ENCODE assay signal across 13 cellular contexts in genomic region chr15:78453447-78453846, GRCh38. TPM values are rescaled to one million over a fixed set of nuclear protein-coding genes. Genes with fewer than 3 reads are reported as not detected.
DNase-seq lines count a peak whose midpoint lies in the region; ATAC-seq and TF ChIP-seq lines count a peak whose summit lies in the region.
"Had no signal": no experiment of that assay in that cellular context is flagged by ENCODE, and none has a peak within 500 bp of the region (broad histone marks: within the 10 kb centered on the region; RNA-seq: fewer than 3 reads in every experiment).

No MANE protein-coding gene starts in this region.

- no peak for TF ChIP-seq EP300 in upper lobe of left lung (IDR thresholded peaks at IDR 0.05)

- H3K9me2 ChIP-seq in OCI-LY7 (ENCODE audit: insufficient read depth, low read length): no peaks in the 10 kb centered on the region

- H3K27me3 Mint-ChIP-seq in activated naive CD8-positive, alpha-beta T cell: no peaks in the 10 kb centered on the region
- no peaks in the 10 kb centered on the region for H3K27me3 Mint-ChIP-seq in activated naive CD8-positive, alpha-beta T cell treated with anti-CD3 and anti-CD28 coated beads for 36 hours
- H3K27me3 Mint-ChIP-seq in dendritic cell treated with granulocyte-macrophage colony-stimulating factor and Interleukin-4, amounts not matched to agents 40 ng/mL and 50 ng/mL, for 4 days: no peaks in the 10 kb centered on the region
- H3K27me3 Mint-ChIP-seq in neural progenitor cell (ENCODE audit: insufficient read depth, low read depth): no peaks in the 10 kb centered on the region

- H3F3A ChIP-seq in neural progenitor cell (ENCODE audit: low read depth): no peaks in the 10 kb centered on the region

- no TSS peak for BruUV-seq in OCI-LY7 (replicated peaks; lab: Mats Ljungman, UMichigan)

- peaks cover 36% of the 10 kb centered on the region for H3K4me1 ChIP-seq in OCI-LY7 (ENCODE audit: insufficient read depth, low read length, poor library complexity, severe bottlenecking)
- peaks cover 62 to 82% (median 63%) of the 10 kb centered on the region in 4 donors for H3K4me1 ChIP-seq in upper lobe of left lung
- no peaks in the 10 kb centered on the region for H3K4me1 ChIP-seq in neural progenitor cell

- peak overlapping the region; percentile 18; the same call in 1 of the 2 replicates for H3K4me2 ChIP-seq in OCI-LY7 (ENCODE audit: low read length)
- H3K4me2 ChIP-seq in neural progenitor cell: no peak overlapping the region

- WGBS in upper lobe of left lung, 2 donors: 36 to 40% methylated on average over 2 of the region's 2 CpGs

- TF ChIP-seq CTCF in OCI-LY7 (conservative IDR thresholded peaks at IDR 0.05; ENCODE audit: low read length) (no peak), upper lobe of left lung (IDR thresholded peaks at IDR 0.05) (no peak), neural progenitor cell (IDR thresholded peaks at IDR 0.05) (no peak)

- peaks cover 100% of the 10 kb centered on the region for H3K79me2 ChIP-seq in OCI-LY7 (ENCODE audit: insufficient read depth, low read depth, low read length)
- H3K79me2 ChIP-seq in neural progenitor cell (ENCODE audit: low read depth): peaks cover 100% of the 10 kb centered on the region

- no peaks in the 10 kb centered on the region for H3K9me3 Mint-ChIP-seq in activated naive CD8-positive, alpha-beta T cell (ENCODE audit: low read depth)
- H3K9me3 Mint-ChIP-seq in activated naive CD8-positive, alpha-beta T cell treated with anti-CD3 and anti-CD28 coated beads for 36 hours: no peaks in the 10 kb centered on the region
- no peaks in the 10 kb centered on the region for H3K9me3 Mint-ChIP-seq in dendritic cell treated with granulocyte-macrophage colony-stimulating factor and Interleukin-4, amounts not matched to agents 40 ng/mL and 50 ng/mL, for 4 days
- H3K9me3 Mint-ChIP-seq in neural progenitor cell: no peaks in the 10 kb centered on the region

- ATAC-seq in upper lobe of left lung (ENCODE audit: low FRiP score in 2 of 2): peak; percentile 38 to 66
- no peak for ATAC-seq in GM21619 (IDR thresholded peaks at IDR 0.05; ENCODE audit: unreplicated experiment)
- ATAC-seq: left lung had no signal

- DNase-seq in activated naive CD8-positive, alpha-beta T cell treated with anti-CD3 and anti-CD28 coated beads for 36 hours: no peak
- DNase-seq in OCI-LY7 (ENCODE audit: low spot score): peak; percentile 14
- DNase-seq in upper lobe of left lung: peak in 1 of 2 donors; percentile 27
- DNase-seq in NCI-H2171 (lab: John Stamatoyannopoulos, UW): no peak
- no peak for DNase-seq in neural progenitor cell (ENCODE audit: low spot score)
- DNase-seq: DMS79 treated with DMSO at 0.1 percent for 48 hours, glutamatergic neuron, left lung, NCI-H1092 treated with DMSO at 0.1 percent for 48 hours, NCI-H524 had no signal

- H3K27me3 ChIP-seq in upper lobe of left lung (no peaks in the 10 kb centered on the region), neural progenitor cell (no peaks in the 10 kb centered on the region)
- H3K27me3 ChIP-seq: left lung had no signal

- no peak overlapping the region for H3K4me3 Mint-ChIP-seq in activated naive CD8-positive, alpha-beta T cell
- H3K4me3 Mint-ChIP-seq in activated naive CD8-positive, alpha-beta T cell treated with anti-CD3 and anti-CD28 coated beads for 36 hours: no peak overlapping the region
- H3K4me3 Mint-ChIP-seq in dendritic cell treated with granulocyte-macrophage colony-stimulating factor and Interleukin-4, amounts not matched to agents 40 ng/mL and 50 ng/mL, for 4 days: peak overlapping the region; percentile 67
- H3K4me3 Mint-ChIP-seq in neural progenitor cell: no peak overlapping the region

- POLR2A ChIA-PET in OCI-LY7 (lab: Charles Lee): interaction anchor here (1.4 to 1.5 kb wide), 2 partner anchors 8 to 11 kb away, joined by 4 to 5 read pairs; no protein-coding TSS in a partner anchor

- H4K20me1 ChIP-seq in OCI-LY7 (ENCODE audit: insufficient read depth, low read length) (peaks cover 37% of the 10 kb centered on the region; the same call in 1 of the 2 replicates), neural progenitor cell (ENCODE audit: low read depth) (peaks cover 99% of the 10 kb centered on the region)

- H3K9me3 ChIP-seq in OCI-LY7 (ENCODE audit: low read length): no peaks in the 10 kb centered on the region
- H3K9me3 ChIP-seq in upper lobe of left lung: no peaks in the 10 kb centered on the region
- no peaks in the 10 kb centered on the region for H3K9me3 ChIP-seq in neural progenitor cell (ENCODE audit: low read depth)
- H3K9me3 ChIP-seq: left lung had no signal

- peaks cover 49% of the 10 kb centered on the region for H3K36me3 ChIP-seq in OCI-LY7 (ENCODE audit: insufficient read depth, low read length)
- H3K36me3 ChIP-seq in upper lobe of left lung: no peaks in the 10 kb centered on the region
- no peaks in the 10 kb centered on the region for H3K36me3 ChIP-seq in neural progenitor cell
- H3K36me3 ChIP-seq: left lung had no signal

- peaks cover 78% of the 10 kb centered on the region for H3K4me1 Mint-ChIP-seq in activated naive CD8-positive, alpha-beta T cell (ENCODE audit: low read depth)
- H3K4me1 Mint-ChIP-seq in activated naive CD8-positive, alpha-beta T cell treated with anti-CD3 and anti-CD28 coated beads for 36 hours: peaks cover 72% of the 10 kb centered on the region
- peaks cover 79% of the 10 kb centered on the region for H3K4me1 Mint-ChIP-seq in dendritic cell treated with granulocyte-macrophage colony-stimulating factor and Interleukin-4, amounts not matched to agents 40 ng/mL and 50 ng/mL, for 4 days (ENCODE audit: low read depth)
- H3K4me1 Mint-ChIP-seq in neural progenitor cell: no peaks in the 10 kb centered on the region

- peak overlapping the region; percentile 8 for H3K27ac Mint-ChIP-seq in activated naive CD8-positive, alpha-beta T cell
- H3K27ac Mint-ChIP-seq in activated naive CD8-positive, alpha-beta T cell treated with anti-CD3 and anti-CD28 coated beads for 36 hours: no peak overlapping the region
- H3K27ac Mint-ChIP-seq in dendritic cell treated with granulocyte-macrophage colony-stimulating factor and Interleukin-4, amounts not matched to agents 40 ng/mL and 50 ng/mL, for 4 days: peak overlapping the region; percentile 33
- no peak overlapping the region for H3K27ac Mint-ChIP-seq in neural progenitor cell

- H3K36me3 Mint-ChIP-seq in activated naive CD8-positive, alpha-beta T cell: peaks cover 2% of the 10 kb centered on the region
- H3K36me3 Mint-ChIP-seq in activated naive CD8-positive, alpha-beta T cell treated with anti-CD3 and anti-CD28 coated beads for 36 hours: peaks cover 17% of the 10 kb centered on the region
- H3K36me3 Mint-ChIP-seq in dendritic cell treated with granulocyte-macrophage colony-stimulating factor and Interleukin-4, amounts not matched to agents 40 ng/mL and 50 ng/mL, for 4 days (ENCODE audit: low read depth): peaks cover 19% of the 10 kb centered on the region
- H3K36me3 Mint-ChIP-seq in neural progenitor cell: peaks cover 7% of the 10 kb centered on the region

- no peak overlapping the region for H3K27ac ChIP-seq in OCI-LY7 (ENCODE audit: low read depth, low read length, poor library complexity, severe bottlenecking)
- H3K27ac ChIP-seq in upper lobe of left lung: peak overlapping the region in 1 of 4 donors; percentile 40
- no peak overlapping the region for H3K27ac ChIP-seq in neural progenitor cell

- H3K9ac ChIP-seq in neural progenitor cell: no peak overlapping the region

- H2AFZ ChIP-seq in OCI-LY7 (ENCODE audit: low read length): no peak overlapping the region
- no peak overlapping the region for H2AFZ ChIP-seq in neural progenitor cell (replicated peaks)

- intact Hi-C loops in OCI-LY7 (cut with micrococcal nuclease; ENCODE audit: unreplicated experiment): no loop called here
- intact Hi-C loops in dendritic cell treated with granulocyte-macrophage colony-stimulating factor and Interleukin-4, amounts not matched to agents 40 ng/mL and 50 ng/mL, for 4 days (cut with micrococcal nuclease): no loop called here

- CTCF ChIA-PET in OCI-LY7 (lab: Charles Lee; ENCODE audit: unreplicated experiment): no interaction called here

- H3K4me3 ChIP-seq in OCI-LY7 (ENCODE audit: low read depth, low read length, poor library complexity, severe bottlenecking) (no peak overlapping the region), upper lobe of left lung (no peak overlapping the region), neural progenitor cell (no peak overlapping the region)
- H3K4me3 ChIP-seq: left lung had no signal

- no peak for TF ChIP-seq POLR2A in upper lobe of left lung (IDR thresholded peaks at IDR 0.05)

RNA-seq across cellular contexts. Expression of gene IREB2, which starts 15.4 kb away (rescaled TPM):
- total RNA-seq in activated naive CD8-positive, alpha-beta T cell treated with anti-CD3 and anti-CD28 coated beads for 36 hours: 10 to 100 TPM; 68.2 to 69.4 TPM
- total RNA-seq in OCI-LY7 (2014; rRNA removed; shearing (Covaris generic)): 22.7 and 27.1 TPM in 2 replicates
- 70.7 and 77.6 TPM in 2 replicates for total RNA-seq in OCI-LY7 (2022)
- total RNA-seq in upper lobe of left lung: 10 to 100 TPM; 26.8 to 51.3 (median 40.8) TPM
- 55.7 and 87.7 TPM in 2 replicates for total RNA-seq in neural progenitor cell (ENCODE audit: low replicate concordance)

RNA-seq across cellular contexts. Expression of gene HYKK, which starts 53.9 kb away (rescaled TPM):
- 1 to 10 TPM; 1.5 to 2.1 TPM for total RNA-seq in activated naive CD8-positive, alpha-beta T cell treated with anti-CD3 and anti-CD28 coated beads for 36 hours
- 0.31 TPM in 1 of 2 replicates, not detected in the other for total RNA-seq in OCI-LY7 (2014; rRNA removed; shearing (Covaris generic))
- total RNA-seq in OCI-LY7 (2022) (0.40 and 0.42 TPM in 2 replicates), upper lobe of left lung (1 to 10 TPM; 2.8 to 6.3 (median 3.2) TPM), neural progenitor cell (ENCODE audit: low replicate concordance) (2.0 and 10.2 TPM in 2 replicates)

Comparison
In these comparisons a context has a peak if more than half of its experiments do, and no peak if none do; other contexts are left out.
1. H3K27ac Mint-ChIP-seq: peak in activated naive CD8-positive, alpha-beta T cell (single experiment) and dendritic cell treated with granulocyte-macrophage colony-stimulating factor and Interleukin-4, amounts not matched to agents 40 ng/mL and 50 ng/mL, for 4 days (single experiment); none in activated naive CD8-positive, alpha-beta T cell treated with anti-CD3 and anti-CD28 coated beads for 36 hours (single experiment) and neural progenitor cell (single experiment).